ENCODE assay signal across 28 cellular contexts in the genomic region with DNA sequence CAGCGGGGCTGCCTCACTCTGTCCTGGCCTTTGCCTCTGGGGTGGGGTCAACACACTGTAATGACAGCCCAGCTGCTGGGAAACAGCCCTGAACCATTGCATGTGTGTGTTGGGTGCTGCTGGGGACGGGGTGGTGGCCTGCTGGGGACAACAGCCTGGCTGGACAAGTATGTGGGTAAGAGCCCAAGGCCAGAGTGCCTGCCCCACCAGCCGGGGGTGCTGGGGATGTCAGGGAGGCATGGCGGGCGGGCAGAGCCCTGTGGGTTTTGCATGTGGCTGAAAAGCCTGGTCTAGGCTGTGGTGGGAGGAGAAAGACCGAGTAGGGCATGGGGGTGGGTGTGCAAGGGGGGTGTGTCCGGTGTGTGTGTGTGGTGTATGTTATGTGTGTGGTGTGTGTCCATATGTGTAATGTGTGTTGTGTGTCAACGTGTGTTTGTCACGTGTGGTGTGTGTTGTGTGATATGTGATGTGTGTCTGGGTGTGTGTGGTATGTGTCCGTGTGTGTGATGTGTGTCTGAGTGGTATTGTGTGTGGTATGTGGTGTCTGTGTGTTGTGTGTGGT.
"Had no signal": no experiment of that assay in that cellular context is flagged by ENCODE, and none has a peak within 500 bp of the region (broad histone marks: within the 10 kb centered on the region; RNA-seq: fewer than 3 reads in every experiment).

No MANE protein-coding gene starts in this region.

- H3K27me3 ChIP-seq: foreskin keratinocyte, hepatocyte, right atrium auricular region, testis, upper lobe of left lung, uterus had no signal

- H3K4me2 ChIP-seq: hepatocyte had no signal

- H3K9me3 ChIP-seq: esophagus muscularis mucosa, gastroesophageal sphincter, heart left ventricle, right atrium auricular region, sigmoid colon, testis, tibial artery, upper lobe of left lung, uterus had no signal

- H3K27me3 Mint-ChIP-seq: progenitor cell of endocrine pancreas had no signal

- H3K27ac ChIP-seq: coronary artery, esophagus muscularis mucosa, foreskin keratinocyte, gastroesophageal sphincter, heart left ventricle, hepatocyte, parathyroid adenoma, right atrium auricular region, sigmoid colon, testis, tibial artery, upper lobe of left lung, uterus had no signal

- DNase-seq: dermis blood vessel endothelial cell; effector memory CD4-positive, alpha-beta T cell; foreskin keratinocyte; heart left ventricle; kidney; natural killer cell; sigmoid colon; stimulated activated CD4-positive, alpha-beta T cell treated with anti-CD3 and anti-CD28 coated beads, Interleukin-2, amount 100 ng/mL, for 24 hours; stimulated activated CD4-positive, alpha-beta T cell treated with anti-CD3 and anti-CD28 coated beads, Interleukin-4, amount 100 ng/mL, for 24 hours; stimulated activated naive CD4-positive, alpha-beta T cell treated with Interleukin-2 at 50 U/mL for 16 hours; substantia nigra; testis; tibial artery; uterus had no signal

- H3K36me3 Mint-ChIP-seq: memory B cell; natural killer cell; stimulated activated effector memory CD8-positive, alpha-beta T cell treated with anti-CD3 and anti-CD28 coated beads, Interleukin-12 subunit alpha, Interleukin-12 subunit beta, amount 100 ng/mL, for 72 hours had no signal

- H3K4me1 Mint-ChIP-seq: memory B cell, neural crest cell had no signal

- H3K27ac Mint-ChIP-seq: memory B cell; natural killer cell; progenitor cell of endocrine pancreas; stimulated activated effector memory CD8-positive, alpha-beta T cell treated with anti-CD3 and anti-CD28 coated beads, Interleukin-12 subunit alpha, Interleukin-12 subunit beta, amount 100 ng/mL, for 72 hours had no signal

- H3K4me3 Mint-ChIP-seq: memory B cell; natural killer cell; neural crest cell; stimulated activated effector memory CD8-positive, alpha-beta T cell treated with anti-CD3 and anti-CD28 coated beads, Interleukin-12 subunit alpha, Interleukin-12 subunit beta, amount 100 ng/mL, for 72 hours had no signal

- ATAC-seq: foreskin keratinocyte; gastroesophageal sphincter; heart left ventricle; left lobe of liver; natural killer cell; stimulated activated effector memory CD8-positive, alpha-beta T cell treated with anti-CD3 and anti-CD28 coated beads, Interleukin-12 subunit alpha, Interleukin-12 subunit beta, amount 100 ng/mL, for 72 hours had no signal

- H3K9me3 Mint-ChIP-seq: memory B cell; natural killer cell; neural crest cell; stimulated activated effector memory CD8-positive, alpha-beta T cell treated with anti-CD3 and anti-CD28 coated beads, Interleukin-12 subunit alpha, Interleukin-12 subunit beta, amount 100 ng/mL, for 72 hours had no signal

- H3K4me3 ChIP-seq: coronary artery, esophagus muscularis mucosa, gastroesophageal sphincter, heart left ventricle, hepatocyte, lung, right atrium auricular region, sigmoid colon, testis, tibial artery, upper lobe of left lung, uterus had no signal

- H3K79me2 ChIP-seq: hepatocyte, parathyroid adenoma had no signal

- H3K36me3 ChIP-seq: esophagus muscularis mucosa, gastroesophageal sphincter, heart left ventricle, right atrium auricular region, sigmoid colon, tibial artery, upper lobe of left lung, uterus had no signal

- H3K9ac ChIP-seq: parathyroid adenoma had no signal

- H3K4me1 ChIP-seq: esophagus muscularis mucosa, foreskin keratinocyte, gastroesophageal sphincter, heart left ventricle, parathyroid adenoma, right atrium auricular region, sigmoid colon, testis, tibial artery, upper lobe of left lung, uterus had no signal

- FAIRE-seq: endothelial cell of umbilical vein, kidney had no signal

- H2AFZ ChIP-seq: hepatocyte, parathyroid adenoma had no signal
